ENCODE assay signal across 19 cellular contexts in genomic region chr3:58340594-58341244, GRCh38. TPM values are rescaled to one million over a fixed set of nuclear protein-coding genes. Genes with fewer than 3 reads are reported as not detected.
DNase-seq lines count a peak whose midpoint lies in the region; ATAC-seq and TF ChIP-seq lines count a peak whose summit lies in the region.
"Had no signal": no experiment of that assay in that cellular context is flagged by ENCODE, and none has a peak within 500 bp of the region (broad histone marks: within the 10 kb centered on the region; RNA-seq: fewer than 3 reads in every experiment).

No MANE protein-coding gene starts in this region.

- peak overlapping the region; percentile 60 for H3K4me2 ChIP-seq in OCI-LY7 (ENCODE audit: low read length)

- peaks cover 0 to 2% (median 0%) of the 10 kb centered on the region in 3 donors for H3K27me3 Mint-ChIP-seq in CD14-positive monocyte (ENCODE audit: low read depth in 3 of 3)

- intact Hi-C loops in CD14-positive monocyte (cut with micrococcal nuclease) (no loop called here), OCI-LY7 (cut with micrococcal nuclease; ENCODE audit: unreplicated experiment) (no loop called here), dorsolateral prefrontal cortex (cut with DNase I) (no loop called here)

- H3K9me3 ChIP-seq in AG04450 (ENCODE audit: control insufficient read depth, insufficient read depth, low read length) (no peaks in the 10 kb centered on the region), OCI-LY7 (ENCODE audit: low read length) (no peaks in the 10 kb centered on the region)
- H3K9me3 ChIP-seq: lower lobe of right lung, thoracic aorta had no signal

- peaks cover 36 to 51% of the 10 kb centered on the region in 2 donors for H3K36me3 Mint-ChIP-seq in CD14-positive monocyte

- no peak for ATAC-seq in GM21381 (IDR thresholded peaks at IDR 0.05; ENCODE audit: unreplicated experiment)
- no peak for ATAC-seq in GM21786 (IDR thresholded peaks at IDR 0.05; ENCODE audit: unreplicated experiment)
- ATAC-seq: lower lobe of right lung had no signal

- H4K20me1 ChIP-seq in OCI-LY7 (ENCODE audit: insufficient read depth, low read length): no peaks in the 10 kb centered on the region

- CTCF ChIA-PET in AG04450 (lab: Charles Lee): interaction anchor here (0.5 to 1.0 kb wide), 2 partner anchors 41 to 227 kb away, joined by 3 read pairs; no protein-coding TSS in a partner anchor
- CTCF ChIA-PET in OCI-LY7 (lab: Charles Lee; ENCODE audit: unreplicated experiment): interaction anchor here (0.7 to 2.6 kb wide), 2 partner anchors 12 to 15 kb away, joined by 3 to 7 read pairs; no protein-coding TSS in a partner anchor

- H3K4me1 ChIP-seq in OCI-LY7 (ENCODE audit: insufficient read depth, low read length, poor library complexity, severe bottlenecking): peaks cover 97% of the 10 kb centered on the region

- H3K9me3 Mint-ChIP-seq in CD14-positive monocyte: no peaks in the 10 kb centered on the region

- H3K27ac ChIP-seq in AG04450 (ENCODE audit: low read depth, low read length): peak overlapping the region; percentile 52
- peak overlapping the region; percentile 63 for H3K27ac ChIP-seq in OCI-LY7 (ENCODE audit: low read depth, low read length, poor library complexity, severe bottlenecking)
- peak overlapping the region in 31 of 59 donors; percentile 17 to 97 (median 78) for H3K27ac ChIP-seq in dorsolateral prefrontal cortex
- H3K27ac ChIP-seq: lower lobe of right lung, RWPE1, thoracic aorta, WERI-Rb-1 had no signal

- peaks cover 86% of the 10 kb centered on the region for H3K36me3 ChIP-seq in OCI-LY7 (ENCODE audit: insufficient read depth, low read length)
- H3K36me3 ChIP-seq: thoracic aorta, WERI-Rb-1 had no signal

- H3K4me1 Mint-ChIP-seq in CD14-positive monocyte: peaks cover 37% of the 10 kb centered on the region

- no peak overlapping the region for H3K4me3 Mint-ChIP-seq in CD14-positive monocyte

- peaks cover 100% of the 10 kb centered on the region for H3K79me2 ChIP-seq in OCI-LY7 (ENCODE audit: insufficient read depth, low read depth, low read length)

- POLR2A ChIA-PET in AG04450 (lab: Yijun Ruan, JAX) (interaction anchor here (0.5 to 1.2 kb wide), 2 partner anchors 43 to 65 kb away, joined by 3 to 4 read pairs; no protein-coding TSS in a partner anchor), OCI-LY7 (lab: Charles Lee) (interaction anchor here (0.8 to 19.4 kb wide), 6 partner anchors 10 to 61 kb away, joined by 3 to 711 read pairs (median 5); no protein-coding TSS in a partner anchor)

- H3K4me3 ChIP-seq in AG04450 (ENCODE audit: low read depth, low read length) (no peak overlapping the region), OCI-LY7 (ENCODE audit: low read depth, low read length, poor library complexity, severe bottlenecking) (peak overlapping the region; percentile 8), dorsolateral prefrontal cortex (no peak overlapping the region)
- H3K4me3 ChIP-seq: lower lobe of right lung, thoracic aorta had no signal

- no TSS peak for BruUV-seq in OCI-LY7 (replicated peaks; lab: Mats Ljungman, UMichigan)

- H3K27ac Mint-ChIP-seq in CD14-positive monocyte: peak overlapping the region in 6 of 7 donors; percentile 6 to 71 (median 52)

- H2AFZ ChIP-seq in OCI-LY7 (ENCODE audit: low read length): no peak overlapping the region

- no peaks in the 10 kb centered on the region for H3K9me2 ChIP-seq in OCI-LY7 (ENCODE audit: insufficient read depth, low read length)

- DNase-seq in AG04450 (ENCODE audit: low read depth, low spot score): no peak
- no peak for DNase-seq in CD14-positive monocyte (ENCODE audit: low spot score)
- DNase-seq in OCI-LY7 (ENCODE audit: low spot score): no peak
- no peak for DNase-seq in dorsolateral prefrontal cortex
- no peak for DNase-seq in stimulated activated CD4-positive, alpha-beta T cell treated with anti-CD3 and anti-CD28 coated beads, Interleukin-2, amount 100 ng/mL, for 24 hours
- DNase-seq: activated effector memory CD4-positive, alpha-beta T cell treated with Interleukin-2 at 50 U/mL for 16 hours; AML-193; erythroblast; foreskin melanocyte; hippocampal formation; islet precursor cell; lower lobe of right lung; nucleus accumbens; stimulated activated CD4-positive, alpha-beta T cell treated with anti-CD3 and anti-CD28 coated beads, Interleukin-15, amount 100 ng/mL, for 24 hours; WERI-Rb-1 had no signal

- TF ChIP-seq CTCF in AG04450 (IDR thresholded peaks at IDR 0.05; ENCODE audit: low read depth, low read length) (no peak), CD14-positive monocyte (IDR thresholded peaks at IDR 0.05) (no peak), OCI-LY7 (conservative IDR thresholded peaks at IDR 0.05; ENCODE audit: low read length) (no peak), dorsolateral prefrontal cortex (IDR thresholded peaks at IDR 0.05 in 54 of 56, conservative IDR thresholded peaks at IDR 0.05 in 2 of 56; ENCODE audit: low read depth in 1 of 56, partially characterized antibody in 56 of 56) (no peak)

- H3K27me3 ChIP-seq in AG04450 (ENCODE audit: control insufficient read depth, insufficient read depth, low read length) (no peaks in the 10 kb centered on the region), dorsolateral prefrontal cortex (no peaks in the 10 kb centered on the region)

RNA-seq across cellular contexts. Expression of gene PXK, which starts 8.0 kb away (rescaled TPM):
- polyA plus RNA-seq in AG04450 (2011; rRNA removed) (56.6 and 70.3 TPM in 2 replicates), CD14-positive monocyte (10 to 100 TPM; 52.9 to 54.0 TPM)
- 47.1 and 50.1 TPM in 2 replicates for polyA minus RNA-seq in AG04450 (2011; rRNA and poly(A)+ RNA removed)
- 51.3 and 68.7 TPM in 2 replicates for total RNA-seq in OCI-LY7 (2014; rRNA removed; shearing (Covaris generic))
- total RNA-seq in OCI-LY7 (2022) (125 and 146 TPM in 2 replicates), dorsolateral prefrontal cortex (100 to 1,000 TPM in 86 of 120 experiments, 10 to 100 TPM in 34; 55.2 to 497 (median 130) TPM)

RNA-seq across cellular contexts. Expression of gene HTD2, which starts 34.4 kb away (rescaled TPM):
- polyA plus RNA-seq in AG04450 (2011; rRNA removed) (7.1 and 9.6 TPM in 2 replicates), CD14-positive monocyte (10 to 100 TPM; 10.5 to 17.3 TPM)
- 2.0 and 2.3 TPM in 2 replicates for polyA minus RNA-seq in AG04450 (2011; rRNA and poly(A)+ RNA removed)
- total RNA-seq in OCI-LY7 (2014; rRNA removed; shearing (Covaris generic)): 6.4 and 10.0 TPM in 2 replicates
- total RNA-seq in OCI-LY7 (2022) (8.0 and 13.0 TPM in 2 replicates), dorsolateral prefrontal cortex (10 to 100 TPM in 85 of 120 experiments, 1 to 10 TPM in 35; 5.0 to 23.1 (median 11.3) TPM)

RNA-seq across cellular contexts. Expression of gene RPP14, which starts 34.7 kb away (rescaled TPM):
- polyA plus RNA-seq in AG04450 (2011; rRNA removed) (14.7 and 18.5 TPM in 2 replicates), CD14-positive monocyte (1 to 10 TPM; 3.5 to 8.8 TPM)
- 6.8 and 8.8 TPM in 2 replicates for polyA minus RNA-seq in AG04450 (2011; rRNA and poly(A)+ RNA removed)
- 10.2 and 12.8 TPM in 2 replicates for total RNA-seq in OCI-LY7 (2014; rRNA removed; shearing (Covaris generic))
- total RNA-seq in OCI-LY7 (2022) (20.3 and 21.3 TPM in 2 replicates), dorsolateral prefrontal cortex (10 to 100 TPM; 10.7 to 30.0 (median 19.1) TPM)
